In the genomic region with DNA sequence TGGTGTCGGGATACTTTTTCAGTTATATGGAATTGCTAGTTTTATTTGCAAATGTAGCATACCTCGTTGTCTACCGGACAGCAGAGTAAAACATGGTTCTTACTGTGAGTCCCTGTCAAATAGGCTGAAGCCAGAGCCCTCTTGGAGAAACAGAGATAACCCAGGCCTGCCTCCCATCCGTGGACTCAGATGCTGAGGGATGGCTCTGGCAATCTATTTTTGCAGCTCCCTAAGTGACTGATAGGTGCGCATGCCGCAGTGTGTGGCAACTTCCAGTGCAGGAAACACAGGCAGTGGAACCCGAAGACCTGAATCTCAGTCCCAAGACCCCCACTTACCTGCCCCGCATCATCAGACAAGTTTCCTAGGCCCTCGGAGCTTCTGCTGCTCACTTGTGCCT, we compare ENCODE assay signal across 14 cellular contexts. TPM values are rescaled to one million over a fixed set of nuclear protein-coding genes. Genes with fewer than 3 reads are reported as not detected.
"Had no signal": no experiment of that assay in that cellular context is flagged by ENCODE, and none has a peak within 500 bp of the region (broad histone marks: within the 10 kb centered on the region; RNA-seq: fewer than 3 reads in every experiment).

No MANE protein-coding gene starts in this region.

- DNase-seq: activated CD4-positive, alpha-beta T cell treated with anti-CD3 and anti-CD28 coated beads for 36 hours; activated CD4-positive, alpha-beta T cell treated with anti-CD3 and anti-CD28 coated beads, Interleukin-2, amount 50 U/mL, for 48 hours; activated effector memory CD4-positive, alpha-beta T cell treated with Interleukin-2 at 50 U/mL for 16 hours; activated naive CD4-positive, alpha-beta T cell treated with anti-CD3 and anti-CD28 coated beads, Interleukin-2, amount 50 U/mL, for 16 hours; activated T-cell treated with anti-CD3 and anti-CD28 coated beads, Interleukin-2, amount 50 U/mL, for 48 hours; cerebellar nuclear complex; cortex of kidney; lower lobe of right lung; midbrain; occipital lobe; stimulated activated CD4-positive, alpha-beta T cell treated with anti-CD3 and anti-CD28 coated beads, Interleukin-4, amount 100 ng/mL, for 1 hour; stimulated activated naive CD8-positive, alpha-beta T cell treated with anti-CD3 and anti-CD28 coated beads, Interleukin-15, amount 100 ng/mL, for 72 hours had no signal

- H3K4me1 ChIP-seq: lower lobe of right lung had no signal

- ATAC-seq: activated CD4-positive, alpha-beta T cell treated with anti-CD3 and anti-CD28 coated beads for 36 hours; lower lobe of right lung; stimulated activated naive CD8-positive, alpha-beta T cell treated with anti-CD3 and anti-CD28 coated beads, Interleukin-15, amount 100 ng/mL, for 72 hours had no signal

- H3K9me3 ChIP-seq: lower lobe of right lung, suprapubic skin had no signal

- H3K27ac ChIP-seq: lower lobe of right lung, suprapubic skin had no signal

- H3K27me3 ChIP-seq: suprapubic skin had no signal

- H3K36me3 ChIP-seq: lower lobe of right lung had no signal

- H3K4me3 ChIP-seq: lower lobe of right lung, skin epidermis, suprapubic skin had no signal

RNA-seq across cellular contexts. Expression of gene STEAP3, which starts 33.6 kb away (rescaled TPM):
- total RNA-seq: occipital lobe had no signal
